In the genomic region with DNA sequence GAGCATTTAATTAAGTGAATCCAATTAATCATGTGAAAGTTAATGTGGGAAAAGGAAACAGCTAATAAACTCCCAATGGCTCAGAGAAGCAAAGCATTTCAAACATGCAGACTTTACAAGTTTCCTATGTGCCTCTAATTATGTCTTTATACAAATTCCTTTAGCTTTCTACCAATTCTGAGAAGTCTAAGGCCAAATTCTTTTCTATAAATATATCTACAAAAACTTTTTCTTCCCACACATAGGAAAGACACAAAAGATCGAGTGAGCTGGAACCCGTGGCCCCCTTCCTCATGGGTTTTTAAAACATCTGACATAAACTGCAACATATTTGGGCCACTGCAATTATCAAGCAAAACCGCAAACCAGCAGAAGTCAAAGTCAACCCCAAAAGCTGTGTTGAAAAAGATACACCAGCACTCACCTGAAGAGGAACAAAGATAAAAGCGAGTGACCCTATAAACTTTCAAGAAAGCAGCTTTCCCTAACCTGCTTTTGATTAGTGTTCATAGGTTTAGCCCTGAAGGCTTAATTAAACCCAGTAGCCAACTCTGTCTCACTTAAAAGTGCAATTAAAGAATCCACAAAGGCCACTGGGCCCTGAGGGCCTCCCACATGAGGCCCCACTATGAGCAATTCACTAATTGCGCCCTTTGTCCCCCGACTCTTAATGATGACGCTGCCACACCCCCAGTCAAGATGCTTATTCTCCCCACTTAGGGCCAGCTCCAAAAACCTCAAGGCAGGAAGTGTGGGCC, we compare ENCODE assay signal across 2 cellular contexts.
TF ChIP-seq lines count a peak whose summit lies in the region.

No MANE protein-coding gene starts in this region.

TF ChIP-seq in liver, 16 proteins besides CTCF, POLR2A, EP300 and RAD21:
- TF ChIP-seq NR2F2 (IDR thresholded peaks at IDR 0.05) = peak; percentile 10
- TF ChIP-seq, protein P1, sequence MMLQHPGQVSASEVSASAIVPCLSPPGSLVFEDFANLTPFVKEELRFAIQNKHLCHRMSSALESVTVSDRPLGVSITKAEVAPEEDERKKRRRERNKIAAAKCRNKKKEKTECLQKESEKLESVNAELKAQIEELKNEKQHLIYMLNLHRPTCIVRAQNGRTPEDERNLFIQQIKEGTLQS (IDR thresholded peaks at IDR 0.05) = no peak
- TF ChIP-seq EGR1 (IDR thresholded peaks at IDR 0.05; ENCODE audit: low read depth in 2 of 2) = no peak

TF ChIP-seq in GM12878, 131 proteins besides CTCF, POLR2A, EP300 and RAD21:
- TF ChIP-seq HSF1 (IDR thresholded peaks at IDR 0.05; ENCODE audit: low read depth, low read length) (no peak), RUNX3 (IDR thresholded peaks at IDR 0.05; ENCODE audit: low read length) (peak; percentile 45), IKZF2 (IDR thresholded peaks at IDR 0.05) (peak in 1 of 2 experiments; percentile 10; a peak in 1 of 4 replicates), BCL11A (IDR thresholded peaks at IDR 0.05; ENCODE audit: low read depth, low read length) (peak; percentile 17; the same call in 1 of the 2 replicates), MTA2 (IDR thresholded peaks at IDR 0.05; ENCODE audit: low read depth) (peak; percentile 76)
